1 cellular context compared by ENCODE assay signal in genomic region chr3:112610121-112610520, GRCh38.
TF ChIP-seq lines count a peak whose summit lies in the region.

No MANE protein-coding gene starts in this region.

TF ChIP-seq in K562, 482 proteins besides CTCF, POLR2A, EP300 and RAD21:
- TF ChIP-seq ZEB2 (IDR thresholded peaks at IDR 0.05) (no peak), ZNF121 (CRISPR knock-in tag; conservative IDR thresholded peaks at IDR 0.05) (no peak), ARID2 (IDR thresholded peaks at IDR 0.05) (no peak), JUND (IDR thresholded peaks at IDR 0.05; ENCODE audit: borderline replicate concordance, low read depth, low read length) (peak; percentile 5; the same call in 1 of the 2 replicates), JUND (tag; IDR thresholded peaks at IDR 0.05; ENCODE audit: borderline replicate concordance, low read depth, low read length) (no peak), ZNF395 (CRISPR knock-in tag; IDR thresholded peaks at IDR 0.05) (peak; percentile 49; the same call in 1 of the 2 replicates), ZBED1 (IDR thresholded peaks at IDR 0.05) (no peak), MLX (CRISPR knock-in tag; conservative IDR thresholded peaks at IDR 0.05) (no peak), ZNF280B (CRISPR knock-in tag; IDR thresholded peaks at IDR 0.05) (no peak), TFAM (CRISPR knock-in tag; conservative IDR thresholded peaks at IDR 0.05) (no peak), FOSL1 (tag; conservative IDR thresholded peaks at IDR 0.05) (peak; percentile 63), RBM17 (IDR thresholded peaks at IDR 0.05; ENCODE audit: borderline replicate concordance, low read depth, low read length) (no peak), BRCA1 (IDR thresholded peaks at IDR 0.05) (no peak), BRCA1 (CRISPR knock-in tag; IDR thresholded peaks at IDR 0.05) (no peak), SRSF1 (IDR thresholded peaks at IDR 0.05; ENCODE audit: low read depth, low read length) (no peak), EZH2 (IDR thresholded peaks at IDR 0.05; ENCODE audit: borderline replicate concordance, low read depth, low read length) (no peak), CREM (IDR thresholded peaks at IDR 0.05; ENCODE audit: low read depth) (peak; percentile 85), NCOA1 (IDR thresholded peaks at IDR 0.05; ENCODE audit: low read depth) (peak; percentile 44; the same call in 1 of the 2 replicates), ATF1 (CRISPR knock-in tag; IDR thresholded peaks at IDR 0.05) (no peak), ATF1 (tag; IDR thresholded peaks at IDR 0.05) (peak; percentile 74), SNAPC5 (CRISPR knock-in tag; IDR thresholded peaks at IDR 0.05) (no peak), SOX6 (IDR thresholded peaks at IDR 0.05) (no peak), ZMIZ1 (IDR thresholded peaks at IDR 0.05; ENCODE audit: low read depth in 2 of 2, low read length in 2 of 2) (no peak), TRIM25 (IDR thresholded peaks at IDR 0.05; ENCODE audit: borderline replicate concordance) (no peak), RUNX1 (IDR thresholded peaks at IDR 0.05; ENCODE audit: low read depth) (no peak), DEAF1 (CRISPR knock-in tag; IDR thresholded peaks at IDR 0.05) (no peak), MECOM (CRISPR knock-in tag; IDR thresholded peaks at IDR 0.05) (no peak), CTCFL (IDR thresholded peaks at IDR 0.05; ENCODE audit: borderline replicate concordance, insufficient read depth, low read depth, low read length, poor library complexity, severe bottlenecking) (no peak), ZBTB12 (CRISPR knock-in tag; IDR thresholded peaks at IDR 0.05) (0 out of 2 replicates have a peak, but pooled peaks have one; percentile 26), EWSR1 (IDR thresholded peaks at IDR 0.05; ENCODE audit: borderline replicate concordance, low read depth, partially characterized antibody) (no peak), POLR2H (tag; IDR thresholded peaks at IDR 0.05; ENCODE audit: low read depth) (no peak), MYNN (IDR thresholded peaks at IDR 0.05) (no peak), MYNN (CRISPR knock-in tag; IDR thresholded peaks at IDR 0.05) (no peak), CEBPG (CRISPR knock-in tag; IDR thresholded peaks at IDR 0.05) (no peak), CEBPG (tag; conservative IDR thresholded peaks at IDR 0.05 in 1 of 2, IDR thresholded peaks at IDR 0.05 in 1 of 2) (peak in 1 of 2 experiments; percentile 42; a peak in 2 of 4 replicates), ATF7 (IDR thresholded peaks at IDR 0.05) (peak; percentile 30; the same call in 1 of the 2 replicates), NR0B1 (IDR thresholded peaks at IDR 0.05; ENCODE audit: partially characterized antibody) (no peak), TCF3 (CRISPR knock-in tag; IDR thresholded peaks at IDR 0.05) (no peak), CREB1 (IDR thresholded peaks at IDR 0.05) (peak; percentile 76), CREB1 (CRISPR knock-in tag; IDR thresholded peaks at IDR 0.05) (peak; percentile 59; the same call in 1 of the 2 replicates), ATF3 (IDR thresholded peaks at IDR 0.05) (peak; percentile 28; the same call in 1 of the 2 replicates), ATF3 (CRISPR knock-in tag; conservative IDR thresholded peaks at IDR 0.05) (no peak)
